1 cellular context compared by ENCODE assay signal in genomic region chr5:155974369-155974768, GRCh38.
TF ChIP-seq lines count a peak whose summit lies in the region.

No MANE protein-coding gene starts in this region.

TF ChIP-seq in IMR-90, 13 proteins besides CTCF, POLR2A, EP300 and RAD21 (continued from another document):
- TF ChIP-seq CEBPB (IDR thresholded peaks at IDR 0.05; ENCODE audit: low read depth, low read length) (no peak), CHD1 (IDR thresholded peaks at IDR 0.05; ENCODE audit: low read depth, low read length) (no peak), MAZ (IDR thresholded peaks at IDR 0.05; ENCODE audit: borderline replicate concordance, low read depth, low read length) (no peak), BHLHE40 (IDR thresholded peaks at IDR 0.05; ENCODE audit: low read depth, low read length) (no peak)
